In genomic region chr1:19341201-19342076, GRCh38 we compare ENCODE assay signal across 8 cellular contexts. TPM values are rescaled to one million over a fixed set of nuclear protein-coding genes. Genes with fewer than 3 reads are reported as not detected.
A peak's percentile ranks its signal among the peaks of the same experiment; 100 is the strongest.
DNase-seq lines count a peak whose midpoint lies in the region; ATAC-seq and TF ChIP-seq lines count a peak whose summit lies in the region.

No MANE protein-coding gene starts in this region.

- H3K9ac ChIP-seq in DND-41 (ENCODE audit: low read depth, low read length): no peak overlapping the region
- no peak overlapping the region for H3K9ac ChIP-seq in KMS-11
- H3K9ac ChIP-seq in adipocyte (ENCODE audit: low read length): peak overlapping the region; percentile 30

- ATAC-seq in DND-41 (ENCODE audit: insufficient read depth, low read depth): peak; percentile 78
- ATAC-seq in sciatic nerve: peak; percentile 41
- no peak for ATAC-seq in GM18867 (IDR thresholded peaks at IDR 0.05; ENCODE audit: unreplicated experiment)
- ATAC-seq in HG02884 (IDR thresholded peaks at IDR 0.05; ENCODE audit: unreplicated experiment): no peak

- TF ChIP-seq CTCF in DND-41 (IDR thresholded peaks at IDR 0.05; ENCODE audit: borderline replicate concordance, extremely low read depth, low read length, poor library complexity, severe bottlenecking) (peak; percentile 91), KMS-11 (conservative IDR thresholded peaks at IDR 0.05; ENCODE audit: low read depth, low read length) (peak; percentile 87), left ventricle myocardium inferior (IDR thresholded peaks at IDR 0.05; ENCODE audit: borderline replicate concordance) (peak; percentile 85)

- H3K79me2 ChIP-seq in DND-41 (ENCODE audit: insufficient read depth, low read length) (no peaks in the 10 kb centered on the region), KMS-11 (ENCODE audit: insufficient read depth, low read depth) (no peaks in the 10 kb centered on the region)

- H3K4me3 ChIP-seq in DND-41 (ENCODE audit: low read depth in 1 of 2, low read length in 2 of 2) (no peak overlapping the region), KMS-11 (IDR thresholded peaks at IDR 0.05; ENCODE audit: insufficient read depth, low read depth, low read length) (no peak overlapping the region), adipocyte (ENCODE audit: low read length) (no peak overlapping the region), left ventricle myocardium inferior (no peak overlapping the region)

- H3K9me3 ChIP-seq in DND-41 (ENCODE audit: insufficient read depth, low read length, severe bottlenecking) (no peaks in the 10 kb centered on the region), adipocyte (ENCODE audit: control insufficient read depth, low read length) (no peaks in the 10 kb centered on the region), left ventricle myocardium inferior (replicated peaks) (no peaks in the 10 kb centered on the region)

- H3K4me1 ChIP-seq in DND-41 (ENCODE audit: insufficient read depth, low read length) (no peaks in the 10 kb centered on the region), KMS-11 (ENCODE audit: low read depth, poor library complexity, severe bottlenecking) (no peaks in the 10 kb centered on the region), adipocyte (ENCODE audit: control insufficient read depth, insufficient read depth, low read length) (peaks cover 12% of the 10 kb centered on the region), left ventricle myocardium inferior (peaks cover 22% of the 10 kb centered on the region)

- DNase-seq in DND-41: peak; percentile 69
- DNase-seq in T-helper 2 cell: peak; percentile 37 to 76 (median 59)
- DNase-seq in adipocyte (ENCODE audit: low read depth): peak; percentile 81
- peak; percentile 55 for DNase-seq in left ventricle myocardium inferior
- peak; percentile 79 for DNase-seq in sciatic nerve (ENCODE audit: low spot score)

- H2AFZ ChIP-seq in DND-41 (ENCODE audit: low read depth, low read length) (no peak overlapping the region), KMS-11 (ENCODE audit: low read depth) (no peak overlapping the region)

- H4K20me1 ChIP-seq in DND-41 (ENCODE audit: insufficient read depth, low read length): 0 out of 2 replicates have a peak, but pooled peaks cover 18% of the 10 kb centered on the region
- H4K20me1 ChIP-seq in KMS-11 (ENCODE audit: insufficient read depth): no peaks in the 10 kb centered on the region

- H3K27me3 ChIP-seq in DND-41 (ENCODE audit: insufficient read depth, low read length, poor library complexity) (no peaks in the 10 kb centered on the region), KMS-11 (ENCODE audit: insufficient read depth, low read depth) (no peaks in the 10 kb centered on the region), adipocyte (replicated peaks; ENCODE audit: control insufficient read depth, insufficient read depth, low read length) (no peaks in the 10 kb centered on the region), left ventricle myocardium inferior (ENCODE audit: low read depth) (no peaks in the 10 kb centered on the region)

- H3K4me2 ChIP-seq in DND-41 (ENCODE audit: insufficient read depth, low read length): no peak overlapping the region
- no peak overlapping the region for H3K4me2 ChIP-seq in KMS-11

- H3K27ac ChIP-seq in DND-41 (ENCODE audit: low read length) (no peak overlapping the region), KMS-11 (no peak overlapping the region), left ventricle myocardium inferior (replicated peaks) (peak overlapping the region; percentile 44)

- peaks cover 60% of the 10 kb centered on the region for H3K36me3 ChIP-seq in DND-41 (ENCODE audit: insufficient read depth, low read length)
- H3K36me3 ChIP-seq in KMS-11 (ENCODE audit: insufficient read depth): no peaks in the 10 kb centered on the region
- peaks cover 52% of the 10 kb centered on the region for H3K36me3 ChIP-seq in adipocyte (ENCODE audit: control insufficient read depth, insufficient read depth, low read length, severe bottlenecking)
- peaks cover 70% of the 10 kb centered on the region for H3K36me3 ChIP-seq in left ventricle myocardium inferior

- intact Hi-C loops in left ventricle myocardium inferior (cut with micrococcal nuclease) (no loop called here), sciatic nerve (cut with DNase I) (no loop called here)

RNA-seq across cellular contexts. Expression of gene SLC66A1, which starts 29.3 kb away (rescaled TPM):
- 5.8 TPM for total RNA-seq in left ventricle myocardium inferior
- 10.8 TPM for total RNA-seq in sciatic nerve

RNA-seq across cellular contexts. Expression of gene AKR7A2, which starts 29.5 kb away (rescaled TPM):
- 43.7 TPM for total RNA-seq in left ventricle myocardium inferior
- total RNA-seq in sciatic nerve: 35.8 TPM

RNA-seq across cellular contexts. Expression of gene AKR7A3, which starts 52.9 kb away (rescaled TPM):
- 0.14 TPM for total RNA-seq in left ventricle myocardium inferior
- 1.6 TPM for total RNA-seq in sciatic nerve

Comparison
In these comparisons a context has a peak if more than half of its experiments do, and no peak if none do; other contexts are left out.
1. ATAC-seq: peak in DND-41 (single experiment) and sciatic nerve (single experiment); none in GM18867 (single experiment) and HG02884 (single experiment).
2. Peak in every context shown above with its lines, with median percentiles within 50 percentile points of each other: DNase-seq and CTCF ChIP-seq.